In the genomic region with DNA sequence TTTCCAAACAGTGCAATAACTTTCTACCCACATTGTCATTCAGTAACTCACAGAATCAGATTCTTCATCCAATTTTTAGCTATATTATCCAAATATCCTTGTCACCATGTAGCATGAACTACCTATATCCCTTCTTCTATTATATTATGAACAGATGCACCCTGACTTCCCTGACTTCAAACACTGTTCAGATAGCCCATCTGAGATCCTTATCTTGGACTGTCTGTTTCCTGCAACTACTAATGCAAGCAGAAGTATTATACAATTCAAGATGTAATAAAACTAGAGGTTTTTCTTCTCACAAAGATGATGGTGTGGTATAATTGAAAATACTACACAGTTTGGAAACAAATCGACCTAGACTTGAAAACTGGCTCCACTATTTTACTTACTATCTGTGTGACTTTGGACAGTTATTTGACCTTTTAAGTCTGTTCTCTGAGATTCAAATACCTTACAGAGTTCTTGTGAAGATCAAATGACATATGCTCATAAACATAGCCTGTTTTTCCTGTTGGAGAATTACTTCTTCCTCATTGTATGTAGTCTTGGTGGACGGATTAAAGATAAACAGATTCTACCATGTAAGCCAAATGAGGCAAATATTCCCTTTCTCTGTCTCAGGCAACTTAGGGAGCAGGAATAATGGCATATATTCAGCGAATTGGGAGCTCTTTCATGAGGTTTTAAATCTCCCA, we compare ENCODE assay signal across 16 cellular contexts.
A peak's percentile ranks its signal among the peaks of the same experiment; 100 is the strongest.
DNase-seq lines count a peak whose midpoint lies in the region; ATAC-seq and TF ChIP-seq lines count a peak whose summit lies in the region.
"Had no signal": no experiment of that assay in that cellular context is flagged by ENCODE, and none has a peak within 500 bp of the region (broad histone marks: within the 10 kb centered on the region; RNA-seq: fewer than 3 reads in every experiment).

No MANE protein-coding gene starts in this region.

- no peaks in the 10 kb centered on the region for H3K36me3 ChIP-seq in mucosa of descending colon (ENCODE audit: low read depth)
- no peaks in the 10 kb centered on the region for H3K36me3 ChIP-seq in heart right ventricle
- no peaks in the 10 kb centered on the region for H3K36me3 ChIP-seq in mesenchymal stem cell (ENCODE audit: control insufficient read depth in 1 of 2, insufficient read depth in 2 of 2, low read depth in 1 of 2, low read length in 2 of 2)
- H3K36me3 ChIP-seq: HAP-1 had no signal

- no peak overlapping the region for H2BK5ac ChIP-seq in mesenchymal stem cell (ENCODE audit: low read depth, low read length, poor library complexity, severe bottlenecking)

- 60 to 65% methylated on average over 3 of the region's 3 CpGs for WGBS in heart right ventricle, 2 donors
- WGBS in mesenchymal stem cell, result 50% methylated on average over 1 of the region's 3 CpGs

- no peak overlapping the region for H2BK12ac ChIP-seq in mesenchymal stem cell (ENCODE audit: low read length in 2 of 2)

- no peaks in the 10 kb centered on the region for H3K27me3 ChIP-seq in heart right ventricle
- H3K27me3 ChIP-seq in mesenchymal stem cell (ENCODE audit: control insufficient read depth in 1 of 2, insufficient read depth in 1 of 2, low read length in 2 of 2), result no peaks in the 10 kb centered on the region

- H2AFZ ChIP-seq in mesenchymal stem cell (ENCODE audit: low read depth, low read length), result no peak overlapping the region
- H2AFZ ChIP-seq: GM23338 had no signal

- in situ Hi-C loops in KBM-7 (cut with MboI; ENCODE audit: low pct_unique_long_range_greater_than_20kb, low sequenced_read_pairs), result no loop called here

- no peak overlapping the region for H2BK120ac ChIP-seq in mesenchymal stem cell (ENCODE audit: low read depth, low read length)

- TF ChIP-seq CTCF in 22Rv1 (IDR thresholded peaks at IDR 0.05), result no peak
- no peak for TF ChIP-seq CTCF in mucosa of descending colon (IDR thresholded peaks at IDR 0.05)
- TF ChIP-seq CTCF in heart right ventricle (IDR thresholded peaks at IDR 0.05), result no peak

- no peak overlapping the region for H3K4me2 ChIP-seq in mesenchymal stem cell (ENCODE audit: low read length, poor library complexity, severe bottlenecking)
- H3K4me2 ChIP-seq: A549, GM23338 had no signal

- H3K9me3 ChIP-seq in mucosa of descending colon, result no peaks in the 10 kb centered on the region
- no peaks in the 10 kb centered on the region for H3K9me3 ChIP-seq in heart right ventricle
- H3K9me3 ChIP-seq in mesenchymal stem cell (ENCODE audit: control insufficient read depth, low read length), result no peaks in the 10 kb centered on the region
- H3K9me3 ChIP-seq: A549, HAP-1 had no signal

- intact Hi-C loops in mucosa of descending colon (cut with DNase I, micrococcal nuclease), result no loop called here
- intact Hi-C loops in heart right ventricle (cut with DNase I), result no loop called here

- DNase-seq in KBM-7 (peak; percentile 39), mucosa of descending colon (no peak), heart right ventricle (no peak), mesenchymal stem cell (no peak), HT-29 (ENCODE audit: low spot score) (no peak)
- DNase-seq: NCI-H1694, NCI-H2081 treated with DMSO at 0.1 percent for 48 hours, NCI-H446 treated with DMSO at 0.1 percent for 48 hours, NCI-H526 treated with DMSO at 0.1 percent for 48 hours, Right ventricle myocardium superior had no signal

- H3K14ac ChIP-seq in mesenchymal stem cell (ENCODE audit: low read length in 2 of 2), result no peak overlapping the region

- H3K4ac ChIP-seq in mesenchymal stem cell (ENCODE audit: low read depth in 1 of 2, low read length in 2 of 2), result no peak overlapping the region

- H4K8ac ChIP-seq in mesenchymal stem cell (ENCODE audit: low read length), result no peak overlapping the region

- no peak overlapping the region for H2BK15ac ChIP-seq in mesenchymal stem cell (ENCODE audit: low read depth, poor library complexity, severe bottlenecking)

- no peak overlapping the region for H3K4me3 ChIP-seq in mucosa of descending colon
- H3K4me3 ChIP-seq in heart right ventricle, result no peak overlapping the region
- no peak overlapping the region for H3K4me3 ChIP-seq in mesenchymal stem cell (ENCODE audit: insufficient read depth in 1 of 2, low read depth in 1 of 2, low read length in 2 of 2)
- H3K4me3 ChIP-seq: A549, GM23338, HAP-1 had no signal

- H3K4me1 ChIP-seq in mucosa of descending colon (ENCODE audit: low read depth) (no peaks in the 10 kb centered on the region), heart right ventricle (no peaks in the 10 kb centered on the region), mesenchymal stem cell (ENCODE audit: control insufficient read depth, insufficient read depth, low read depth, low read length) (no peaks in the 10 kb centered on the region)
- H3K4me1 ChIP-seq: A549, HAP-1 had no signal

- no peaks in the 10 kb centered on the region for H3K79me1 ChIP-seq in mesenchymal stem cell (replicated peaks; ENCODE audit: low read length, poor library complexity, severe bottlenecking)

- peak; percentile 20; the same call in 1 of the 3 replicates for ATAC-seq in SK-N-SH treated with all-trans-retinoic acid at 6 μM for 48 hours
- ATAC-seq in mucosa of descending colon, result peak; percentile 85
- no peak for ATAC-seq in heart right ventricle
- ATAC-seq: A549, GM23338, HepG2 had no signal

- H3K9ac ChIP-seq in mesenchymal stem cell (ENCODE audit: low read length), result no peak overlapping the region

- H4K91ac ChIP-seq in mesenchymal stem cell (ENCODE audit: low read length), result no peak overlapping the region

- H3K18ac ChIP-seq in mesenchymal stem cell (ENCODE audit: low read depth in 1 of 2, low read length in 2 of 2), result no peak overlapping the region

- no peak overlapping the region for H3K23ac ChIP-seq in mesenchymal stem cell (ENCODE audit: low read length in 2 of 2)

- H3K27ac ChIP-seq in 22Rv1 (peak overlapping the region; percentile 52), heart right ventricle (no peak overlapping the region), mesenchymal stem cell (ENCODE audit: low read length, poor library complexity, severe bottlenecking) (no peak overlapping the region)
- H3K27ac ChIP-seq: A549 had no signal

- H2AK5ac ChIP-seq in mesenchymal stem cell (ENCODE audit: low read length, severe bottlenecking), result no peak overlapping the region

TF ChIP-seq in SK-N-SH treated with all-trans-retinoic acid at 6 μM for 48 hours, 23 proteins besides CTCF, POLR2A, EP300 and RAD21:
- TF ChIP-seq CREB5 (CRISPR knock-in tag; IDR thresholded peaks at IDR 0.05; ENCODE audit: low read depth) (no peak), SNAI2 (CRISPR knock-in tag; IDR thresholded peaks at IDR 0.05) (no peak), TCF4 (CRISPR knock-in tag; IDR thresholded peaks at IDR 0.05; ENCODE audit: borderline replicate concordance) (peak; percentile 35; the same call in 1 of the 2 replicates), BACH2 (CRISPR knock-in tag; IDR thresholded peaks at IDR 0.05; ENCODE audit: borderline replicate concordance) (no peak), TSHZ2 (CRISPR knock-in tag; IDR thresholded peaks at IDR 0.05) (no peak)
TF ChIP-seq in SK-N-SH treated with all-trans-retinoic acid at 6 μM for 48 hours: peak in this region for 1.

Comparison
In these comparisons a context has a peak if more than half of its experiments do, and no peak if none do; other contexts are left out.
1. ATAC-seq: peak in SK-N-SH treated with all-trans-retinoic acid at 6 μM for 48 hours (single experiment) and mucosa of descending colon (single experiment); none in heart right ventricle (0 of 8).